8 cellular contexts compared by ENCODE assay signal in the genomic region with DNA sequence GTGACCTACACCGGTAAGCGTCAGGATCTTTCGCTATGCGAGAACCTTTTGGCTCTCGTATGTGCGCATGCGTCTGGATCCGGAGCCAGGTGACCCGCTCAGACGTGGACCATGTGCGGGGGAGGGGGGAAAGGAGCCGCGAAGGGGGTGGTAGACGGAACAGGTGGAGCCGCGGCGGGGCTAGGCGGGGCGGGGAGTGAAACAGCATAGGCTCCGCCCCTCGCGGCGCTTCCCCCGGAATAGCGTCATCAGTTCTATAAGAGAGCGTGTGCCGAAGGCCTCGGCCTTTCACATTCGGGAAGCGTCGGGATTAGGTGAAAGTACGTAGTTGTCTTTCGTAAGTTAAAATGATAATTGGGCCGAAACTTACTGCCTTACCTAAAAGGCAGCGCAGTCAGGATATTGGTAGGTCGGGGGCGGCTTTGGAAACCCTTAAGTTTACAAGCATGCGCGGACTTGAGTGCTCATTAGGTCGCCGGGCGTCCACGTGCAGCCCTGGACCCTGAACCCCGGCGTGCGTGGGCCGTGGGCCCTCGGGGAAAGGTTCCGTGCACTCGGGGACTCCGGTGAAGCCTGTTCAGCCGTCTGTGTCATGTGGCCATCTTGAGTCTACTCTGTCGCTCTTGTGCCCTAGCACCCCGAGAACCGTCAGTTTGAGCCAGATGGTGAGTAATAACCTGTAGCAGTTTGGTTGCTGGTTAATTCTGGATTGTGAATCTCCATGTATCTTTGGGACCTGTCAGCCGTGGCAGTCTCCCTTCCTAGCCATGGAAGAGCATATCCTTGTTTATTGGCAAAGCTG.
DNase-seq lines count a peak whose midpoint lies in the region; ATAC-seq and TF ChIP-seq lines count a peak whose summit lies in the region.

No MANE protein-coding gene starts in this region.

- peak; percentile 52 to 78 for TF ChIP-seq POLR2A in uterus (IDR thresholded peaks at IDR 0.05)

- DNase-seq in NCI-H1694 treated with DMSO at 0.1 percent for 48 hours (lab: John Stamatoyannopoulos, UW) (peak; percentile 54), T-helper 17 cell (peak; percentile 96 to 98 (median 98)), anterior cingulate cortex (lab: John Stamatoyannopoulos, UW) (peak; percentile 53 to 93 (median 84)), right atrium auricular region (ENCODE audit: low spot score) (peak; percentile 96), psoas muscle (peak; percentile 96 to 97), uterus (peak; percentile 90 to 93)

- H3K9me3 ChIP-seq in T-helper 17 cell (ENCODE audit: control insufficient read depth, low read length, poor library complexity, severe bottlenecking): no peaks in the 10 kb centered on the region
- H3K9me3 ChIP-seq in right atrium auricular region: no peaks in the 10 kb centered on the region
- H3K9me3 ChIP-seq in psoas muscle: no peaks in the 10 kb centered on the region
- H3K9me3 ChIP-seq in uterus: no peaks in the 10 kb centered on the region

- peaks cover 13% of the 10 kb centered on the region for H3K36me3 Mint-ChIP-seq in T-helper 17 cell (ENCODE audit: low read depth)

- H3K4me1 ChIP-seq in right atrium auricular region: peaks cover 0 to 29% of the 10 kb centered on the region in 2 donors
- peaks cover 22% of the 10 kb centered on the region for H3K4me1 ChIP-seq in psoas muscle
- H3K4me1 ChIP-seq in uterus: peaks cover 0 to 5% of the 10 kb centered on the region in 2 donors

- WGBS in psoas muscle, 3 donors: 0 to 1% (median 0%) methylated on average over 56 of the region's 56 CpGs

- peaks cover 37% of the 10 kb centered on the region for H3K4me1 Mint-ChIP-seq in T-helper 17 cell

- H3K4me3 Mint-ChIP-seq in T-helper 17 cell: peak overlapping the region; percentile 96

- H3K27me3 ChIP-seq in right atrium auricular region (no peaks in the 10 kb centered on the region), psoas muscle (ENCODE audit: insufficient read depth in 3 of 3, low read length in 2 of 3) (no peaks in the 10 kb centered on the region), uterus (no peaks in the 10 kb centered on the region)

- peak; percentile 72 for ATAC-seq in GM18499 (IDR thresholded peaks at IDR 0.05; ENCODE audit: insufficient read depth, unreplicated experiment)
- peak; percentile 88 for ATAC-seq in HG02938 (IDR thresholded peaks at IDR 0.05; ENCODE audit: unreplicated experiment)
- peak; percentile 97 for ATAC-seq in T-helper 17 cell
- peak; percentile 96 to 98 (median 97) for ATAC-seq in psoas muscle

- H3K36me3 ChIP-seq in right atrium auricular region (no peaks in the 10 kb centered on the region), psoas muscle (ENCODE audit: insufficient read depth in 1 of 2, low read depth in 1 of 2) (peaks cover 5 to 34% of the 10 kb centered on the region in 2 donors), uterus (no peaks in the 10 kb centered on the region)

- intact Hi-C loops in psoas muscle (cut with DNase I): no loop called here
- intact Hi-C loops in uterus (cut with DNase I; ENCODE audit: low total_unique reads): no loop called here

- no peak for TF ChIP-seq CTCF in right atrium auricular region (IDR thresholded peaks at IDR 0.05)
- TF ChIP-seq CTCF in psoas muscle (IDR thresholded peaks at IDR 0.05): no peak
- no peak for TF ChIP-seq CTCF in uterus (IDR thresholded peaks at IDR 0.05)

- H3K4me3 ChIP-seq in right atrium auricular region (peak overlapping the region; percentile 74 to 76), psoas muscle (peak overlapping the region; percentile 91), uterus (peak overlapping the region; percentile 77 to 86)

- H3K27ac ChIP-seq in right atrium auricular region (peak overlapping the region; percentile 93 to 96), psoas muscle (peak overlapping the region; percentile 96), uterus (peak overlapping the region; percentile 83 to 88)

- H3K27ac Mint-ChIP-seq in T-helper 17 cell: peak overlapping the region; percentile 100

- no peaks in the 10 kb centered on the region for H3K27me3 Mint-ChIP-seq in T-helper 17 cell

Comparison
In these comparisons a context has a peak if more than half of its experiments do, and no peak if none do; other contexts are left out.
1. Peak in every context shown above with its lines: DNase-seq, ATAC-seq, H3K4me3 ChIP-seq and H3K27ac ChIP-seq.